1 cellular context compared by ENCODE assay signal in the genomic region with DNA sequence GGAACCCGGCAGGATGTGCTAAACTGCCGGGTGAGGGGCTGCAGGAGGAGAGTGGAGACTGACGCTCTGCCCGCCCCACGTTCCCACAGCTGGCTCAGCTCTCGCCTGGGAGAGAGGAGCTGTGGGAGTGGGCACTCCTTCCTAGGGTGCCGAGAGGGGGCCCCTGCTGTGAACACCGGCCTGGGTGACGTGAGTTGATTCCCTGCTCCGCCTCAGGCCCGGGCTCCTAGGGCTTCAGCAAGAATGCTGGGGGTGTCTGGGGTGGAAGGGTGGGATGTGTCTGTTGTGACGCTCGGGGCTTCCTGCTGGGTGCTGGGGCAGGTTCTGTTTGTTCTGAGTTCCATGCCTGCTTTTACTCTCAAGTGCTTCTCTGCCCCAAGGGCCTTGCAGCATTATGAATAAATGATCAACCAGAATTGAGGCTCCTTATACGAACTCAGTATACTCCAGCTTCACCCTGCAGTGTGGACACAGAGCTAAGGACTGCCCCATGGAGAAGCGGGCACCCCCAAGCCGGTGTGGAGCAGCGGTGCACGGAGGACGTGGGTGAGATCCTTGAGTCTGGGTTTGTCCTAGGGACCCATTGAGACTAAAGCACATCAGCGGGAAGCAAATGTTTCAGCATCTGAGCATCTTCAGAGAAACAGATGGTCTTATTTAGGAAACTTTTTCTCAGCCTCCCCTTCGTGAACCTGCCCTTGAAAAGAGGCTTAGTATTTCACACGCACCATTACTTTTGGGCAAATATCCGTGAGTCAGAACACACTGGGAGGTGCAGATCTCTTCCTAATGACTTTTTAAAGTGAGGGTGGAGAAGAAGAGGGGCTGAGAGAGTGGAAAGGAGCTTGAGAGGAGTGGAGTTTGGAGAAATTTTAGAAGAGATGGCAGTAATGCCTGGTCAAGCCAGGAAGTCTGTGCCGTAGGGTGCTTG.
TF ChIP-seq lines count a peak whose summit lies in the region.

No MANE protein-coding gene starts in this region.

TF ChIP-seq in HEK293, 187 proteins besides CTCF, POLR2A, EP300 and RAD21 (continued from another document):
- TF ChIP-seq, protein P1, sequence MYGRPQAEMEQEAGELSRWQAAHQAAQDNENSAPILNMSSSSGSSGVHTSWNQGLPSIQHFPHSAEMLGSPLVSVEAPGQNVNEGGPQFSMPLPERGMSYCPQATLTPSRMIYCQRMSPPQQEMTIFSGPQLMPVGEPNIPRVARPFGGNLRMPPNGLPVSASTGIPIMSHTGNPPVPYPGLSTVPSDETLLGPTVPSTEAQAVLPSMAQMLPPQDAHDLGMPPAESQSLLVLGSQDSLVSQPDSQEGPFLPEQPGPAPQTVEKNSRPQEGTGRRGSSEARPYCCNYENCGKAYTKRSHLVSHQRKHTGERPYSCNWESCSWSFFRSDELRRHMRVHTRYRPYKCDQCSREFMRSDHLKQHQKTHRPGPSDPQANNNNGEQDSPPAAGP (tag by site-specific recombination; IDR thresholded peaks at IDR 0.05) = peak; percentile 91
- TF ChIP-seq ZNF292 (tag by site-specific recombination; IDR thresholded peaks at IDR 0.05; ENCODE audit: borderline replicate concordance, low read depth) (no peak), EGR2 (tag by site-specific recombination; IDR thresholded peaks at IDR 0.05; ENCODE audit: low read depth) (peak; percentile 18; the same call in 1 of the 2 replicates), ZNF23 (tag by site-specific recombination; IDR thresholded peaks at IDR 0.05; ENCODE audit: borderline replicate concordance) (no peak), BCL11A (tag by site-specific recombination; IDR thresholded peaks at IDR 0.05; ENCODE audit: low read depth) (no peak), ZBTB17 (tag by site-specific recombination; IDR thresholded peaks at IDR 0.05) (no peak), ZEB2 (tag by site-specific recombination; IDR thresholded peaks at IDR 0.05) (no peak)
